ENCODE assay signal across 16 cellular contexts in genomic region chr14:56351861-56352260, GRCh38.
A peak's percentile ranks its signal among the peaks of the same experiment; 100 is the strongest.
DNase-seq lines count a peak whose midpoint lies in the region; ATAC-seq and TF ChIP-seq lines count a peak whose summit lies in the region.
"Had no signal": no experiment of that assay in that cellular context is flagged by ENCODE, and none has a peak within 500 bp of the region (broad histone marks: within the 10 kb centered on the region; RNA-seq: fewer than 3 reads in every experiment).

No MANE protein-coding gene starts in this region.

- no peaks in the 10 kb centered on the region for H3K27me3 Mint-ChIP-seq in activated T-helper 17 cell treated with anti-CD3 and anti-CD28 coated beads, Interleukin-2, amount 50 U/mL, for 72 hours
- H3K27me3 Mint-ChIP-seq: activated CD4-positive, alpha-beta T cell treated with anti-CD3 and anti-CD28 coated beads, Interleukin-2, amount 10 ng/mL, durations not matched to agents 7 days and 5 days; IgD-negative memory B cell had no signal

- no peak overlapping the region for H3K27ac Mint-ChIP-seq in activated T-helper 17 cell treated with anti-CD3 and anti-CD28 coated beads, Interleukin-2, amount 50 U/mL, for 72 hours
- H3K27ac Mint-ChIP-seq: activated CD4-positive, alpha-beta T cell treated with anti-CD3 and anti-CD28 coated beads, Interleukin-2, amount 10 ng/mL, durations not matched to agents 7 days and 5 days; IgD-negative memory B cell had no signal

- no peak for ATAC-seq in GM21515 (IDR thresholded peaks at IDR 0.05; ENCODE audit: unreplicated experiment)
- ATAC-seq in activated T-helper 17 cell treated with anti-CD3 and anti-CD28 coated beads, Interleukin-2, amount 50 U/mL, for 72 hours (replicated peaks) = no peak
- ATAC-seq: gastroesophageal sphincter, GM12878 had no signal

- H3K36me3 Mint-ChIP-seq in activated T-helper 17 cell treated with anti-CD3 and anti-CD28 coated beads, Interleukin-2, amount 50 U/mL, for 72 hours (ENCODE audit: low read depth) = peaks cover 6% of the 10 kb centered on the region

- no peak for TF ChIP-seq CTCF in astrocyte of the spinal cord (IDR thresholded peaks at IDR 0.05; ENCODE audit: low read depth, low read length)

- DNase-seq in AG08396 (ENCODE audit: low spot score) = peak; percentile 57
- peak; percentile 65 for DNase-seq in HS-5 (ENCODE audit: low read depth)
- DNase-seq in astrocyte of the spinal cord (ENCODE audit: low read depth, low spot score) = peak; percentile 78
- DNase-seq in iPS-NIHi7 (ENCODE audit: extremely low spot score) = peak; percentile 18
- no peak for DNase-seq in activated CD4-positive, alpha-beta T cell treated with anti-CD3 and anti-CD28 coated beads, Interleukin-2, amount 50 U/mL, for 48 hours
- no peak for DNase-seq in NCI-H526 (lab: John Stamatoyannopoulos, UW)
- DNase-seq: activated CD4-positive, alpha-beta T cell treated with anti-CD3 and anti-CD28 coated beads, Interleukin-2, amount 10 ng/mL, durations not matched to agents 7 days and 5 days; aorta; NCI-H1436 treated with DMSO at 0.1 percent for 48 hours; NCI-H510A had no signal

- H3K4me1 Mint-ChIP-seq in activated T-helper 17 cell treated with anti-CD3 and anti-CD28 coated beads, Interleukin-2, amount 50 U/mL, for 72 hours = no peaks in the 10 kb centered on the region
- H3K4me1 Mint-ChIP-seq: activated CD4-positive, alpha-beta T cell treated with anti-CD3 and anti-CD28 coated beads, Interleukin-2, amount 10 ng/mL, durations not matched to agents 7 days and 5 days had no signal

- no peak overlapping the region for H3K4me3 ChIP-seq in astrocyte of the spinal cord (ENCODE audit: low read depth, low read length)
- H3K4me3 ChIP-seq: gastroesophageal sphincter, GM12878, PC-9 had no signal

- in situ Hi-C loops in astrocyte of the spinal cord (cut with HindIII; ENCODE audit: low sequenced_read_pairs) = no loop called here

- peaks cover 3% of the 10 kb centered on the region for H3K9me3 Mint-ChIP-seq in activated T-helper 17 cell treated with anti-CD3 and anti-CD28 coated beads, Interleukin-2, amount 50 U/mL, for 72 hours

- H3K4me3 Mint-ChIP-seq in activated T-helper 17 cell treated with anti-CD3 and anti-CD28 coated beads, Interleukin-2, amount 50 U/mL, for 72 hours = no peak overlapping the region
- H3K4me3 Mint-ChIP-seq: activated CD4-positive, alpha-beta T cell treated with anti-CD3 and anti-CD28 coated beads, Interleukin-2, amount 10 ng/mL, durations not matched to agents 7 days and 5 days; IgD-negative memory B cell had no signal

Comparison
In these comparisons a context has a peak if more than half of its experiments do, and no peak if none do; other contexts are left out.
1. DNase-seq: peak in AG08396 (single experiment), HS-5 (single experiment), astrocyte of the spinal cord (single experiment) and iPS-NIHi7 (single experiment); none in activated CD4-positive, alpha-beta T cell treated with anti-CD3 and anti-CD28 coated beads, Interleukin-2, amount 50 U/mL, for 48 hours (0 of 2) and NCI-H526 (0 of 2).